In the genomic region with DNA sequence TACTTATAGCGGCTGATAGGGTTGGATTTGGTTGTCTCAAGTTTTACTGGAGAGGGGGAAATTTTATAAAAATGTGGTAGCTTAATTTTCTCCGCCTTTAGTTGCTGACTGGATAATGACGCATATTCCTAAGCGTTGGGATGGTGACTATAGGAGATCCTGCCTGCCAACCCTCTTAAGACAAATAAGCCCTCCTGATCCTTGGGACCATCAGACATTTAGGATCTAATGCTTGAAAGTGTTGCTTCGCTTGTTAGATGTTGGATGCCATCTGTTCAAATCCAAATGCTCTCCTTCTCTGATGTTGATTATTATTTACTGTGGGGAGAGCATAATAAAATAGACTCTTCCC, we compare ENCODE assay signal across 8 cellular contexts. TPM values are rescaled to one million over a fixed set of nuclear protein-coding genes. Genes with fewer than 3 reads are reported as not detected.
A peak's percentile ranks its signal among the peaks of the same experiment; 100 is the strongest.
DNase-seq lines count a peak whose midpoint lies in the region; ATAC-seq and TF ChIP-seq lines count a peak whose summit lies in the region.

No MANE protein-coding gene starts in this region.

- H3K9ac ChIP-seq in iPS-20b (ENCODE audit: low read depth, low read length): peak overlapping the region; percentile 79; the same call in 1 of the 2 replicates

- TF ChIP-seq CTCF in thoracic aorta (IDR thresholded peaks at IDR 0.05): no peak

- no peak overlapping the region for H3K27ac Mint-ChIP-seq in activated CD4-positive, alpha-beta T cell treated with anti-CD3 and anti-CD28 coated beads, Interleukin-2, amount 10 ng/mL, durations not matched to agents 7 days and 5 days
- peak overlapping the region; percentile 95 for H3K27ac Mint-ChIP-seq in activated T-helper 17 cell treated with anti-CD3 and anti-CD28 coated beads, Interleukin-2, amount 50 U/mL, for 72 hours

- peaks cover 24% of the 10 kb centered on the region; the same call in 1 of the 2 replicates for H3K4me1 ChIP-seq in iPS-20b (ENCODE audit: insufficient read depth, low read length)
- H3K4me1 ChIP-seq in thoracic aorta (ENCODE audit: control insufficient read depth in 1 of 2, low read depth in 2 of 2): peaks cover 26 to 52% of the 10 kb centered on the region in 2 donors

- H3K4me3 Mint-ChIP-seq in activated CD4-positive, alpha-beta T cell treated with anti-CD3 and anti-CD28 coated beads, Interleukin-2, amount 10 ng/mL, durations not matched to agents 7 days and 5 days: peak overlapping the region; percentile 87
- H3K4me3 Mint-ChIP-seq in activated T-helper 17 cell treated with anti-CD3 and anti-CD28 coated beads, Interleukin-2, amount 50 U/mL, for 72 hours: peak overlapping the region; percentile 86

- no peak for ATAC-seq in activated T-helper 17 cell treated with anti-CD3 and anti-CD28 coated beads, Interleukin-2, amount 50 U/mL, for 72 hours (replicated peaks)
- ATAC-seq in thoracic aorta (ENCODE audit: insufficient number of reproducible peaks, low FRiP score, low read depth) (no peak), HG02798 (IDR thresholded peaks at IDR 0.05; ENCODE audit: poor library complexity, unreplicated experiment) (no peak), GM21367 (IDR thresholded peaks at IDR 0.05; ENCODE audit: unreplicated experiment) (no peak)

- H3K4me3 ChIP-seq in iPS-20b (ENCODE audit: low read length) (peak overlapping the region; percentile 92), thoracic aorta (peak overlapping the region; percentile 81)

- POLR2A ChIA-PET in activated CD4-positive, alpha-beta T cell treated with anti-CD3 and anti-CD28 coated beads, Interleukin-2, amount 10 ng/mL, durations not matched to agents 7 days and 5 days (lab: Charles Lee): no interaction called here

- H3K9me3 Mint-ChIP-seq in activated CD4-positive, alpha-beta T cell treated with anti-CD3 and anti-CD28 coated beads, Interleukin-2, amount 10 ng/mL, durations not matched to agents 7 days and 5 days: no peaks in the 10 kb centered on the region
- H3K9me3 Mint-ChIP-seq in activated T-helper 17 cell treated with anti-CD3 and anti-CD28 coated beads, Interleukin-2, amount 50 U/mL, for 72 hours: no peaks in the 10 kb centered on the region

- DNase-seq in activated CD4-positive, alpha-beta T cell treated with anti-CD3 and anti-CD28 coated beads, Interleukin-2, amount 10 ng/mL, durations not matched to agents 7 days and 5 days: no peak
- DNase-seq in activated CD4-positive, alpha-beta T cell treated with anti-CD3 and anti-CD28 coated beads, Interleukin-2, amount 50 U/mL, for 48 hours: no peak
- DNase-seq in thoracic aorta (ENCODE audit: low spot score) (no peak), middle frontal gyrus (ENCODE audit: extremely low spot score, low spot score) (no peak)

- no peaks in the 10 kb centered on the region for H3K9me3 ChIP-seq in iPS-20b (ENCODE audit: insufficient read depth, low read depth, low read length)
- H3K9me3 ChIP-seq in thoracic aorta: no peaks in the 10 kb centered on the region

- H3K36me3 ChIP-seq in iPS-20b (ENCODE audit: insufficient read depth, low read depth, low read length) (no peaks in the 10 kb centered on the region), thoracic aorta (no peaks in the 10 kb centered on the region)

- peaks cover 5% of the 10 kb centered on the region for H3K27me3 Mint-ChIP-seq in activated CD4-positive, alpha-beta T cell treated with anti-CD3 and anti-CD28 coated beads, Interleukin-2, amount 10 ng/mL, durations not matched to agents 7 days and 5 days
- H3K27me3 Mint-ChIP-seq in activated T-helper 17 cell treated with anti-CD3 and anti-CD28 coated beads, Interleukin-2, amount 50 U/mL, for 72 hours: no peaks in the 10 kb centered on the region

- H3K27ac ChIP-seq in iPS-20b (ENCODE audit: low read length) (no peak overlapping the region), thoracic aorta (peak overlapping the region in 1 of 2 donors; percentile 71)

- H3K36me3 Mint-ChIP-seq in activated CD4-positive, alpha-beta T cell treated with anti-CD3 and anti-CD28 coated beads, Interleukin-2, amount 10 ng/mL, durations not matched to agents 7 days and 5 days (ENCODE audit: low read depth): no peaks in the 10 kb centered on the region
- peaks cover 20% of the 10 kb centered on the region for H3K36me3 Mint-ChIP-seq in activated T-helper 17 cell treated with anti-CD3 and anti-CD28 coated beads, Interleukin-2, amount 50 U/mL, for 72 hours (ENCODE audit: low read depth)

- CTCF ChIA-PET in activated CD4-positive, alpha-beta T cell treated with anti-CD3 and anti-CD28 coated beads, Interleukin-2, amount 10 ng/mL, durations not matched to agents 7 days and 5 days (lab: Charles Lee): interaction anchor here (1.0 kb wide), 1 partner anchor 87 kb away, joined by 4 read pairs; no protein-coding TSS in a partner anchor

- H3K27me3 ChIP-seq in iPS-20b (ENCODE audit: insufficient read depth, low read length) (peaks cover 22% of the 10 kb centered on the region), thoracic aorta (replicated peaks; ENCODE audit: insufficient read depth) (no peaks in the 10 kb centered on the region)

- peaks cover 57% of the 10 kb centered on the region for H3K4me1 Mint-ChIP-seq in activated CD4-positive, alpha-beta T cell treated with anti-CD3 and anti-CD28 coated beads, Interleukin-2, amount 10 ng/mL, durations not matched to agents 7 days and 5 days
- peaks cover 54% of the 10 kb centered on the region for H3K4me1 Mint-ChIP-seq in activated T-helper 17 cell treated with anti-CD3 and anti-CD28 coated beads, Interleukin-2, amount 50 U/mL, for 72 hours

RNA-seq across cellular contexts. Expression of gene RAPGEF2, which starts 2.2 kb away (rescaled TPM):
- 10 to 100 TPM; 15.8 to 20.4 TPM for total RNA-seq in activated CD4-positive, alpha-beta T cell treated with anti-CD3 and anti-CD28 coated beads, Interleukin-2, amount 10 ng/mL, durations not matched to agents 7 days and 5 days
- total RNA-seq in activated T-helper 17 cell treated with anti-CD3 and anti-CD28 coated beads, Interleukin-2, amount 50 U/mL, for 72 hours: 10 to 100 TPM; 22.8 to 25.1 TPM
- total RNA-seq in thoracic aorta: 10 to 100 TPM; 63.0 to 63.6 TPM
